1 cellular context compared by ENCODE assay signal in the genomic region with DNA sequence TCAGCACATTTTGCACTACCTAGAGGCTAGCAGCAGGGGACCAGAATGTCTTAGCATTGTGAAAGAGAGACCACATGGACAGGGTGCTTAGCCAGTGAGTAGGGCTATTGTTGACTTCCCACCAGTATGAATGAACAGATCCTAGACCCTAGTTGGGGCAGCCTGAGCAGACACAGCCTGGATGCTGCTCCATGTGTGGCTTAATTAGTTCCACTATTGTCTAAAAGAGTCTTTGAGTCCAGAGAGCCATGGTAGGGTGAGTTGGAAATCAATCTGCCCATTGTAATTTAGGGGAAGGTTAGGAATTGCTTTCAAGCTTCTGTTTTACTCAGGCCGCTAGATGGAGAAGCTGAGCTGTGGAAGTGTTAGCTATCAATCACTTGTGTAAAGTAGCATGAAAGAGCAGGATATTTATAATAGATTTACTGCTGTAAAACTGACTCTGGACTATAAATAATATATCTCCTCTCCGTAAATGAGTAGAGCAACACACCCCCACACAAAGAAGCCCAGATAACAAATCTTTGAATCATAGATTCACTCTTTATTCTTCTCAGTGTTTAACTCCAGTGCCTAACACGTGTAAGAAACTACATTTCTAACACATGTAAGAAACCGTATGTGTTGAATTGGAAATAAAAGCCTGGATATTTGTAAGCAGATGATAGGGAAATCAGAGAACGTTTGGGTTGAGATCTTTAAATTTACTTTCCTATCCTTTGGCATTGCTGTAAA.
TF ChIP-seq lines count a peak whose summit lies in the region.

No MANE protein-coding gene starts in this region.

TF ChIP-seq in HCT116, 20 proteins besides CTCF, POLR2A, EP300 and RAD21 (continued from another document):
- no peak for TF ChIP-seq REST (IDR thresholded peaks at IDR 0.05; ENCODE audit: low read depth)
- no peak for TF ChIP-seq SIN3A (IDR thresholded peaks at IDR 0.05; ENCODE audit: low read depth)
- TF ChIP-seq TCF7L2 (IDR thresholded peaks at IDR 0.05; ENCODE audit: borderline replicate concordance, extremely low read depth, insufficient read depth, insufficient read length): no peak
- no peak for TF ChIP-seq SRF (IDR thresholded peaks at IDR 0.05; ENCODE audit: low read depth)
- TF ChIP-seq EGR1 (IDR thresholded peaks at IDR 0.05; ENCODE audit: low read depth): no peak
- TF ChIP-seq EZH2phosphoT487 (IDR thresholded peaks at IDR 0.05; ENCODE audit: borderline replicate concordance): no peak
- TF ChIP-seq ZFX (IDR thresholded peaks at IDR 0.05): no peak
- no peak for TF ChIP-seq FOSL1 (IDR thresholded peaks at IDR 0.05; ENCODE audit: low read depth)
- TF ChIP-seq ELF1 (IDR thresholded peaks at IDR 0.05; ENCODE audit: borderline replicate concordance, low read depth): no peak
TF ChIP-seq in HCT116: peak in this region for 0.
